Comparison of ENCODE assay signal across 1 cellular context in genomic region chr4:26359511-26359910, GRCh38.
TF ChIP-seq lines count a peak whose summit lies in the region.

No MANE protein-coding gene starts in this region.

TF ChIP-seq in HEK293, 187 proteins besides CTCF, POLR2A, EP300 and RAD21:
- TF ChIP-seq OSR2 (tag by site-specific recombination; IDR thresholded peaks at IDR 0.05) (peak; percentile 16; the same call in 1 of the 2 replicates), ZNF335 (tag by site-specific recombination; conservative IDR thresholded peaks at IDR 0.05) (peak; percentile 40), GLIS2 (tag by site-specific recombination; IDR thresholded peaks at IDR 0.05) (peak; percentile 39; the same call in 1 of the 2 replicates), KLF1 (tag by site-specific recombination; IDR thresholded peaks at IDR 0.05) (0 out of 2 replicates have a peak, but pooled peaks have one; percentile 28), KLF10 (tag by site-specific recombination; IDR thresholded peaks at IDR 0.05) (peak; percentile 50; the same call in 1 of the 2 replicates), ZFHX2 (tag by site-specific recombination; conservative IDR thresholded peaks at IDR 0.05) (peak; percentile 56), KLF9 (tag by site-specific recombination; IDR thresholded peaks at IDR 0.05; ENCODE audit: low read depth) (peak; percentile 73; the same call in 1 of the 2 replicates), EGR2 (tag by site-specific recombination; IDR thresholded peaks at IDR 0.05; ENCODE audit: low read depth) (peak; percentile 54; the same call in 1 of the 2 replicates)
- TF ChIP-seq, protein P1, sequence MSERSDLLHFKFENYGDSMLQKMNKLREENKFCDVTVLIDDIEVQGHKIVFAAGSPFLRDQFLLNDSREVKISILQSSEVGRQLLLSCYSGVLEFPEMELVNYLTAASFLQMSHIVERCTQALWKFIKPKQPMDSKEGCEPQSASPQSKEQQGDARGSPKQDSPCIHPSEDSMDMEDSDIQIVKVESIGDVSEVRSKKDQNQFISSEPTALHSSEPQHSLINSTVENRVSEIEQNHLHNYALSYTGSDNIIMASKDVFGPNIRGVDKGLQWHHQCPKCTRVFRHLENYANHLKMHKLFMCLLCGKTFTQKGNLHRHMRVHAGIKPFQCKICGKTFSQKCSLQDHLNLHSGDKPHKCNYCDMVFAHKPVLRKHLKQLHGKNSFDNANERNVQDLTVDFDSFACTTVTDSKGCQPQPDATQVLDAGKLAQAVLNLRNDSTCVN (tag by site-specific recombination; optimal IDR thresholded peaks at IDR 0.05), result peak; percentile 29
